In genomic region chr1:40712405-40712944, GRCh38 we compare ENCODE assay signal across 2 cellular contexts.
TF ChIP-seq lines count a peak whose summit lies in the region.

No MANE protein-coding gene starts in this region.

TF ChIP-seq in A549, 52 proteins besides CTCF, POLR2A, EP300 and RAD21 (continued from another document):
- TF ChIP-seq PHF8 (IDR thresholded peaks at IDR 0.05; ENCODE audit: borderline replicate concordance, low read depth) (no peak), KDM5A (IDR thresholded peaks at IDR 0.05) (no peak)

TF ChIP-seq in IMR-90, 13 proteins besides CTCF, POLR2A, EP300 and RAD21:
- TF ChIP-seq MXI1 (IDR thresholded peaks at IDR 0.05; ENCODE audit: borderline replicate concordance, low read depth, low read length) (no peak), NFE2L2 (IDR thresholded peaks at IDR 0.05; ENCODE audit: low read depth, low read length) (no peak), ELK1 (IDR thresholded peaks at IDR 0.05; ENCODE audit: borderline replicate concordance, low read depth, low read length) (no peak), RFX5 (IDR thresholded peaks at IDR 0.05; ENCODE audit: low read depth, low read length) (no peak), CEBPB (IDR thresholded peaks at IDR 0.05; ENCODE audit: low read depth, low read length) (no peak), USF2 (IDR thresholded peaks at IDR 0.05; ENCODE audit: low read depth, low read length) (no peak), FOS (IDR thresholded peaks at IDR 0.05; ENCODE audit: low read depth, low read length) (no peak), MAFK (IDR thresholded peaks at IDR 0.05; ENCODE audit: low read depth, low read length) (no peak), SMC3 (IDR thresholded peaks at IDR 0.05; ENCODE audit: low read depth, low read length) (no peak), RCOR1 (IDR thresholded peaks at IDR 0.05; ENCODE audit: insufficient replicate concordance, low read length) (no peak), CHD1 (IDR thresholded peaks at IDR 0.05; ENCODE audit: low read depth, low read length) (no peak), BHLHE40 (IDR thresholded peaks at IDR 0.05; ENCODE audit: low read depth, low read length) (no peak), MAZ (IDR thresholded peaks at IDR 0.05; ENCODE audit: borderline replicate concordance, low read depth, low read length) (no peak)
